32 cellular contexts compared by ENCODE assay signal in the genomic region with DNA sequence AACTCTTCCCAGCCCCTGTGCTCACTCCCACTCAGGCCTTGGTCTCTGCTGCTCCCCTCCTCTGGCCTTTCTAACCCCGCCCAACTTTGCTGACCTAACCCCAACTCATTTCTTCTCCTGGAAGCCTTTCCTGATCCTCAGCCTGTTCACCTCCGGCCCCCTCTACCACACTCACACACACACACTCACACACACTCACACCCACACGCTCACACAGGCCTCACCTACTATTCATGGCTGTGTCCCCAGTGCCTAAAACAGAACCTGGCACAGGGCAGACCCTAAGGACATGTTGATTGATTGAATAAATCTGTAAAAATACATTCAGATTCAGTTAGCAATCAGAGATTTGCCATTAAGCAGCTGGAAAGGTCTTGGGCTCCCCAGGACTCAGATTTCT. TPM values are rescaled to one million over a fixed set of nuclear protein-coding genes. Genes with fewer than 3 reads are reported as not detected.
"Had no signal": no experiment of that assay in that cellular context is flagged by ENCODE, and none has a peak within 500 bp of the region (broad histone marks: within the 10 kb centered on the region; RNA-seq: fewer than 3 reads in every experiment).

No MANE protein-coding gene starts in this region.

- DNase-seq: colonic mucosa; cortex of kidney; dermis blood vessel endothelial cell; dorsolateral prefrontal cortex; effector CD4-positive, alpha-beta T cell; effector CD8-positive, alpha-beta T cell; effector memory CD4-positive, alpha-beta T cell; effector memory CD8-positive, alpha-beta T cell; endodermal cell; erythroblast; esophagus squamous epithelium; foreskin fibroblast; foreskin keratinocyte; foreskin melanocyte; gastrocnemius medialis; glutamatergic neuron; head of caudate nucleus; heart left ventricle; heart right ventricle had no signal

- H3K27ac ChIP-seq: colonic mucosa, coronary artery, dorsolateral prefrontal cortex, epithelial cell of prostate, esophagus muscularis mucosa, esophagus squamous epithelium, foreskin keratinocyte, gastrocnemius medialis, gastroesophageal sphincter, heart left ventricle, heart right ventricle had no signal

- H3K9me3 Mint-ChIP-seq: effector memory CD8-positive, alpha-beta T cell; endodermal cell had no signal

- H3K27ac Mint-ChIP-seq: dendritic cell treated with granulocyte-macrophage colony-stimulating factor and Interleukin-4, amounts not matched to agents 40 ng/mL and 50 ng/mL, for 4 days; effector memory CD8-positive, alpha-beta T cell; endodermal cell had no signal

- H3K4me1 ChIP-seq: colonic mucosa, esophagus muscularis mucosa, esophagus squamous epithelium, foreskin keratinocyte, gastrocnemius medialis, gastroesophageal sphincter, heart left ventricle, heart right ventricle had no signal

- H3K4me1 Mint-ChIP-seq: endodermal cell had no signal

- H3K36me3 ChIP-seq: colonic mucosa, esophagus muscularis mucosa, esophagus squamous epithelium, gastrocnemius medialis, gastroesophageal sphincter, heart left ventricle, heart right ventricle had no signal

- H3K4me3 Mint-ChIP-seq: dendritic cell treated with granulocyte-macrophage colony-stimulating factor and Interleukin-4, amounts not matched to agents 40 ng/mL and 50 ng/mL, for 4 days; effector memory CD8-positive, alpha-beta T cell; endodermal cell had no signal

- ATAC-seq: effector memory CD8-positive, alpha-beta T cell; esophagus mucosa; foreskin keratinocyte; gastrocnemius medialis; gastroesophageal sphincter; heart left ventricle; heart right ventricle had no signal

- H3K9me3 ChIP-seq: colonic mucosa, esophagus muscularis mucosa, esophagus squamous epithelium, gastrocnemius medialis, gastroesophageal sphincter, heart left ventricle had no signal

- H3K4me3 ChIP-seq: colonic mucosa, coronary artery, dorsolateral prefrontal cortex, esophagus muscularis mucosa, esophagus squamous epithelium, gastrocnemius medialis, gastroesophageal sphincter, heart left ventricle, heart right ventricle had no signal

RNA-seq across cellular contexts. Expression of a gene that starts 28.5 kb away (rescaled TPM):
- total RNA-seq: dermis blood vessel endothelial cell, dermis microvascular lymphatic vessel endothelial cell, endothelial cell of umbilical vein, epithelial cell of proximal tubule, esophagus mucosa, esophagus muscularis mucosa, fibroblast of lung, fibroblast of villous mesenchyme, foreskin keratinocyte, gastrocnemius medialis, gastroesophageal sphincter, glomerular endothelial cell had no signal
- polyA plus RNA-seq: endothelial cell of umbilical vein, esophagus, fibroblast of lung, foreskin keratinocyte had no signal
